In the genomic region with DNA sequence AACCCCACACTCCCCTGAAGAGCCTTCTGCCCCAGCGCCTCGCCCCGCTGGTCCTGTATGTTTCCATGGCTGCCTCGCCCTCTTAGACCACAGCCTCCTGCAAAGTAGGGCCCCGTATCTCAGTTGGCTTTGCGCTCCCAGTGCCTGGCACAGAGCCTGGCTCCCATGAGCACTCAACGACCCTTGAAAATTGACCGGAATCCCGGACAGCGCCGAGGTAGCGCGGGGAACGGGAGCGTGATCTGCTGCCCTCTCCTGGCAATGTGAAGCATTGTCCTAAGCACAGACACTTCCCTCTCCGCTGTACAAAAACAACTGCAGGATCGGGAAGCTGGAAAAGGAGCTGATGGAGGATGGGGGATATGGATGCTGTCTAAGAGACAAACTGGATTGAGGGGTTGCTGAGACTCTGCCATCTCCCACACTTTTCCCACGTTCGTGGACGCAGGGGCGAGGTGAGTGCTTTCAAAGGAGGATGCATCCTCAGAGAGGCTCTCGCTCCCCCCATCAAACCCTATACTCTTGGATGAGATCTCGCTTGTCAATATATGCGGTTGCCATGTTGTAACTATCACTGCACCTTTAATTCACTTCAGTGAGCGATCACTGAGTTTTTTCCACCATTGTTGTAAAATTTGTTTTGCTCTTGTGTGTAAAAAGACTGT, we compare ENCODE assay signal across 8 cellular contexts. TPM values are rescaled to one million over a fixed set of nuclear protein-coding genes. Genes with fewer than 3 reads are reported as not detected.
DNase-seq lines count a peak whose midpoint lies in the region; ATAC-seq and TF ChIP-seq lines count a peak whose summit lies in the region.

No MANE protein-coding gene starts in this region.

- WGBS in adrenal gland, 4 donors: 10 to 12% (median 11%) methylated on average over 19 to 25 of the region's 25 CpGs

- H3K79me2 ChIP-seq in KMS-11 (ENCODE audit: insufficient read depth, low read depth): no peaks in the 10 kb centered on the region

- H3K9me3 ChIP-seq in adrenal gland (replicated peaks in 1 of 3): no peaks in the 10 kb centered on the region

- no peaks in the 10 kb centered on the region for H3K4me1 ChIP-seq in KMS-11 (ENCODE audit: low read depth, poor library complexity, severe bottlenecking)
- peaks cover 0 to 7% of the 10 kb centered on the region in 2 donors for H3K4me1 ChIP-seq in adrenal gland (replicated peaks in 1 of 2)

- no peak for TF ChIP-seq POLR2A in adrenal gland (IDR thresholded peaks at IDR 0.05)

- DNase-seq in DMS53 (lab: John Stamatoyannopoulos, UW): peak; percentile 82
- DNase-seq in SK-N-DZ (ENCODE audit: low spot score): peak; percentile 76
- peak; percentile 45 to 73 (median 56) for DNase-seq in adrenal gland
- DNase-seq in cardiac septum (ENCODE audit: low spot score): peak; percentile 86
- DNase-seq in pons (ENCODE audit: low spot score): peak; percentile 67

- intact Hi-C loops in adrenal gland (cut with DNase I): no loop called here
- intact Hi-C loops in cardiac septum (cut with DNase I): loop anchor here (10.0 kb wide), 1 partner anchor 99 kb away; no protein-coding TSS in a partner anchor

- H3K36me3 ChIP-seq in KMS-11 (ENCODE audit: insufficient read depth) (no peaks in the 10 kb centered on the region), adrenal gland (replicated peaks in 1 of 2) (no peaks in the 10 kb centered on the region)

- no peaks in the 10 kb centered on the region for H3K27me3 ChIP-seq in KMS-11 (ENCODE audit: insufficient read depth, low read depth)
- H3K27me3 ChIP-seq in adrenal gland: no peaks in the 10 kb centered on the region

- ATAC-seq in GM19351 (IDR thresholded peaks at IDR 0.05; ENCODE audit: unreplicated experiment) (no peak), GM21723 (IDR thresholded peaks at IDR 0.05; ENCODE audit: unreplicated experiment) (no peak)

- no peaks in the 10 kb centered on the region for H4K20me1 ChIP-seq in KMS-11 (ENCODE audit: insufficient read depth)

- no peak overlapping the region for H3K4me3 ChIP-seq in KMS-11 (IDR thresholded peaks at IDR 0.05; ENCODE audit: insufficient read depth, low read depth, low read length)
- peak overlapping the region in 1 of 4 donors; percentile 42 for H3K4me3 ChIP-seq in adrenal gland

- peak overlapping the region; percentile 74 for H3K4me2 ChIP-seq in KMS-11

- H2AFZ ChIP-seq in KMS-11 (ENCODE audit: low read depth): peak overlapping the region; percentile 56

- no peak overlapping the region for H3K9ac ChIP-seq in KMS-11

- H3K27ac ChIP-seq in KMS-11 (no peak overlapping the region), adrenal gland (no peak overlapping the region)

- peak; percentile 86 for TF ChIP-seq CTCF in KMS-11 (conservative IDR thresholded peaks at IDR 0.05; ENCODE audit: low read depth, low read length)
- peak; percentile 67 to 90 (median 79) for TF ChIP-seq CTCF in adrenal gland (IDR thresholded peaks at IDR 0.05)

RNA-seq across cellular contexts. Expression of a gene that starts 10.7 kb away (rescaled TPM):
- 159 and 161 TPM in 2 replicates for polyA plus RNA-seq in SK-N-DZ (2014; cell fraction: cytosol; rRNA removed)
- polyA plus RNA-seq in SK-N-DZ (2014; cell fraction: nucleus; rRNA removed): 133 and 144 TPM in 2 replicates
- 100 to 1,000 TPM in 1 of 8 donors, 10 to 100 TPM in 7; 29.8 to 110 (median 55.1) TPM for total RNA-seq in adrenal gland
- 10 to 100 TPM; 18.9 to 83.4 (median 26.5) TPM for polyA plus RNA-seq in adrenal gland
- total RNA-seq in cardiac septum: 36.5 TPM

RNA-seq across cellular contexts. Expression of a gene that starts 28.4 kb away (rescaled TPM):
- polyA plus RNA-seq in SK-N-DZ (2014; cell fraction: cytosol; rRNA removed): 45.1 and 55.1 TPM in 2 replicates
- 63.4 and 88.2 TPM in 2 replicates for polyA plus RNA-seq in SK-N-DZ (2014; cell fraction: nucleus; rRNA removed)
- 10 to 100 TPM; 20.3 to 46.2 (median 25.5) TPM for total RNA-seq in adrenal gland
- polyA plus RNA-seq in adrenal gland: 10 to 100 TPM; 28.8 to 63.0 (median 47.7) TPM
- 13.9 TPM for total RNA-seq in cardiac septum

RNA-seq across cellular contexts. Expression of a gene that starts 50.8 kb away (rescaled TPM):
- not detected in 2 replicates for polyA plus RNA-seq in SK-N-DZ (2014; cell fraction: cytosol; rRNA removed)
- polyA plus RNA-seq in SK-N-DZ (2014; cell fraction: nucleus; rRNA removed): not detected in 2 replicates
- 1 to 10 TPM in 7 of 8 donors, under 1 TPM in 1; 0.87 to 9.1 (median 2.5) TPM for total RNA-seq in adrenal gland
- polyA plus RNA-seq in adrenal gland: 1 to 10 TPM; 1.9 to 5.9 (median 5.5) TPM
- 2.9 TPM for total RNA-seq in cardiac septum
